8 cellular contexts compared by ENCODE assay signal in the genomic region with DNA sequence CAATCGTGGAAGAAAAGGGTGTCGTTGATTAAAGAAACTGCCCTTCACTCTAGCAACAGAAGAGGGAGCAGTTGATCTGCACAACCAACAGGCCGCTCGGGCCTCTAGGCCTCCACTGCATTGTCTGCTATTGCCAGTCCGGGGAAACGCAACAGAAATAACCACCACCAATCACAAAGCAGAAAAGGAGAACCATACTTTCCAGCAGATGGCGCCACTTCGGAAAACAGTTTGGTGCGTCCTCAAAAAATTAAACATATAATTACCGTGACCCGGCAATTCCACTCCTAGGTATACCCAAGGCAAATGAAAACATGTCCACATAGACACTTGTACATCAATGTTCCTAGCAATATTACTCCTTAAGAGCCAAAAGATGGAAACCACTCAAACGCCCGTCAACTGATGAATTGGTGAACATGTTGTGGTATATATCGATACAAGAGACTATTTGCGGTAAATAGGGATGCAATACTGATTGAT.
DNase-seq lines count a peak whose midpoint lies in the region; ATAC-seq and TF ChIP-seq lines count a peak whose summit lies in the region.

No MANE protein-coding gene starts in this region.

- H3K9me3 ChIP-seq in gastroesophageal sphincter = no peaks in the 10 kb centered on the region

- ATAC-seq in GM19468 (IDR thresholded peaks at IDR 0.05; ENCODE audit: extremely low read depth, unreplicated experiment) (peak; percentile 46), gastroesophageal sphincter (peak; percentile 70), GM21447 (IDR thresholded peaks at IDR 0.05; ENCODE audit: unreplicated experiment) (no peak), HG03025 (IDR thresholded peaks at IDR 0.05; ENCODE audit: low FRiP score, unreplicated experiment) (no peak)

- CTCF ChIA-PET in activated CD4-positive, alpha-beta memory T cell treated with anti-CD3 and anti-CD28 coated beads, Interleukin-2, amount 10 ng/mL, durations not matched to agents 7 days and 5 days (lab: Charles Lee) = interaction anchor here (1.3 kb wide), 1 partner anchor 72 kb away, joined by 3 read pairs; no protein-coding TSS in a partner anchor

- H3K4me3 Mint-ChIP-seq in activated CD4-positive, alpha-beta memory T cell treated with anti-CD3 and anti-CD28 coated beads, Interleukin-2, amount 10 ng/mL, durations not matched to agents 7 days and 5 days = no peak overlapping the region
- no peak overlapping the region for H3K4me3 Mint-ChIP-seq in osteocyte (ENCODE audit: unreplicated experiment)

- H3K36me3 ChIP-seq in gastroesophageal sphincter = no peaks in the 10 kb centered on the region

- TF ChIP-seq CTCF in gastroesophageal sphincter (IDR thresholded peaks at IDR 0.05) (peak in 3 of 4 experiments; percentile 46 to 59 (median 48)), osteocyte (IDR thresholded peaks at IDR 0.05) (peak; percentile 85)

- no peaks in the 10 kb centered on the region for H3K27me3 Mint-ChIP-seq in activated CD4-positive, alpha-beta memory T cell treated with anti-CD3 and anti-CD28 coated beads, Interleukin-2, amount 10 ng/mL, durations not matched to agents 7 days and 5 days
- no peaks in the 10 kb centered on the region for H3K27me3 Mint-ChIP-seq in osteocyte (ENCODE audit: unreplicated experiment)

- H3K4me1 Mint-ChIP-seq in activated CD4-positive, alpha-beta memory T cell treated with anti-CD3 and anti-CD28 coated beads, Interleukin-2, amount 10 ng/mL, durations not matched to agents 7 days and 5 days = no peaks in the 10 kb centered on the region
- peaks cover 37% of the 10 kb centered on the region for H3K4me1 Mint-ChIP-seq in osteocyte (ENCODE audit: unreplicated experiment)

- no peaks in the 10 kb centered on the region for H3K36me3 Mint-ChIP-seq in activated CD4-positive, alpha-beta memory T cell treated with anti-CD3 and anti-CD28 coated beads, Interleukin-2, amount 10 ng/mL, durations not matched to agents 7 days and 5 days (ENCODE audit: low read depth)
- H3K36me3 Mint-ChIP-seq in osteocyte (ENCODE audit: unreplicated experiment) = no peaks in the 10 kb centered on the region

- H3K27me3 ChIP-seq in gastroesophageal sphincter = peaks cover 5% of the 10 kb centered on the region

- no peak for TF ChIP-seq EP300 in gastroesophageal sphincter (IDR thresholded peaks at IDR 0.05)

- WGBS in gastroesophageal sphincter (ENCODE audit: low coverage in 1 of 2), 2 donors = 43% methylated on average over 11 to 15 of the region's 15 CpGs

- H3K4me1 ChIP-seq in gastroesophageal sphincter = no peaks in the 10 kb centered on the region

- no peak overlapping the region for H3K27ac ChIP-seq in gastroesophageal sphincter

- H3K9me3 Mint-ChIP-seq in activated CD4-positive, alpha-beta memory T cell treated with anti-CD3 and anti-CD28 coated beads, Interleukin-2, amount 10 ng/mL, durations not matched to agents 7 days and 5 days = no peaks in the 10 kb centered on the region
- no peaks in the 10 kb centered on the region for H3K9me3 Mint-ChIP-seq in osteocyte (ENCODE audit: unreplicated experiment)

- POLR2A ChIA-PET in activated CD4-positive, alpha-beta memory T cell treated with anti-CD3 and anti-CD28 coated beads, Interleukin-2, amount 10 ng/mL, durations not matched to agents 7 days and 5 days (lab: Charles Lee) = no interaction called here

- no peak overlapping the region for H3K4me3 ChIP-seq in gastroesophageal sphincter

- no peak for TF ChIP-seq POLR2A in gastroesophageal sphincter (IDR thresholded peaks at IDR 0.05)

- DNase-seq in CD1c-positive myeloid dendritic cell (ENCODE audit: extremely low spot score) (peak; percentile 1), NCI-H2196 treated with DMSO at 0.1 percent for 48 hours (lab: John Stamatoyannopoulos, UW; ENCODE audit: unreplicated experiment) (peak; percentile 19), osteocyte (ENCODE audit: extremely low spot score, unreplicated experiment) (peak; percentile 90)
- peak; percentile 24 for DNase-seq in activated CD4-positive, alpha-beta memory T cell treated with anti-CD3 and anti-CD28 coated beads, Interleukin-2, amount 10 ng/mL, durations not matched to agents 7 days and 5 days

- H3K27ac Mint-ChIP-seq in activated CD4-positive, alpha-beta memory T cell treated with anti-CD3 and anti-CD28 coated beads, Interleukin-2, amount 10 ng/mL, durations not matched to agents 7 days and 5 days = no peak overlapping the region
- no peak overlapping the region for H3K27ac Mint-ChIP-seq in osteocyte (ENCODE audit: unreplicated experiment)

Comparison
In these comparisons a context has a peak if more than half of its experiments do, and no peak if none do; other contexts are left out.
1. DNase-seq: peak in every context shown above with its lines; median percentile 90 in osteocyte; 24 in activated CD4-positive, alpha-beta memory T cell treated with anti-CD3 and anti-CD28 coated beads, Interleukin-2, amount 10 ng/mL, durations not matched to agents 7 days and 5 days; 19 in NCI-H2196 treated with DMSO at 0.1 percent for 48 hours; 1 in CD1c-positive myeloid dendritic cell.
2. ATAC-seq: peak in GM19468 (single experiment) and gastroesophageal sphincter (single experiment); none in GM21447 (single experiment) and HG03025 (single experiment).